In genomic region chr14:104163541-104163940, GRCh38 we compare ENCODE assay signal across 30 cellular contexts.
"Had no signal": no experiment of that assay in that cellular context is flagged by ENCODE, and none has a peak within 500 bp of the region (broad histone marks: within the 10 kb centered on the region; RNA-seq: fewer than 3 reads in every experiment).

No MANE protein-coding gene starts in this region.

- H3K4me3 ChIP-seq: ascending aorta, cardiac muscle cell had no signal

- H3K9me3 ChIP-seq: ascending aorta had no signal

- H3K27me3 ChIP-seq: ascending aorta, cardiac muscle cell had no signal

- H3K36me3 ChIP-seq: ascending aorta, cardiac muscle cell had no signal

- H3K27ac ChIP-seq: ascending aorta, cardiac muscle cell, VCaP had no signal

- ATAC-seq: activated CD4-positive, alpha-beta T cell treated with anti-CD3 and anti-CD28 coated beads for 36 hours; activated CD4-positive, CD25-positive, alpha-beta regulatory T cell treated with anti-CD3 and anti-CD28 coated beads, Interleukin-2, amount 50 U/mL, for 24 hours; activated CD8-positive, alpha-beta memory T cell treated with anti-CD3 and anti-CD28 coated beads, Interleukin-2, amount 10 ng/mL, durations not matched to agents 7 days and 5 days; activated CD8-positive, alpha-beta T cell treated with anti-CD3 and anti-CD28 coated beads, Interleukin-2, amount 10 ng/mL, durations not matched to agents 7 days and 5 days; activated naive CD8-positive, alpha-beta T cell treated with anti-CD3 and anti-CD28 coated beads, Interleukin-2, amount 50 U/mL, for 24 hours had no signal

- H3K4me1 ChIP-seq: ascending aorta had no signal

- DNase-seq: activated CD4-positive, alpha-beta memory T cell treated with anti-CD3 and anti-CD28 coated beads, Interleukin-2, amount 10 ng/mL, durations not matched to agents 7 days and 5 days; activated CD4-positive, alpha-beta T cell treated with anti-CD3 and anti-CD28 coated beads for 1 hour; activated CD4-positive, alpha-beta T cell treated with anti-CD3 and anti-CD28 coated beads for 36 hours; activated CD4-positive, alpha-beta T cell treated with anti-CD3 and anti-CD28 coated beads for 48 hours; activated CD4-positive, alpha-beta T cell treated with anti-CD3 and anti-CD28 coated beads, Interleukin-2, amount 10 ng/mL, durations not matched to agents 7 days and 5 days; activated CD4-positive, alpha-beta T cell treated with anti-CD3 and anti-CD28 coated beads, Interleukin-2, amount 50 U/mL, for 48 hours; activated CD4-positive, CD25-positive, alpha-beta regulatory T cell; activated CD8-positive, alpha-beta memory T cell treated with anti-CD3 and anti-CD28 coated beads for 24 hours; activated CD8-positive, alpha-beta memory T cell treated with anti-CD3 and anti-CD28 coated beads, Interleukin-2, amount 10 ng/mL, durations not matched to agents 7 days and 5 days; activated CD8-positive, alpha-beta memory T cell treated with anti-CD3 and anti-CD28 coated beads, Interleukin-2, amount 50 U/mL, for 48 hours; activated CD8-positive, alpha-beta T cell treated with anti-CD3 and anti-CD28 coated beads, Interleukin-2, amount 10 ng/mL, durations not matched to agents 7 days and 5 days; activated effector memory CD4-positive, alpha-beta T cell treated with Interleukin-2 at 50 U/mL for 16 hours; activated gamma-delta T cell; activated naive CD4-positive, alpha-beta T cell treated with anti-CD3 and anti-CD28 coated beads, Interleukin-2, amount 10 ng/mL, durations not matched to agents 7 days and 5 days; activated naive CD4-positive, alpha-beta T cell treated with Interleukin-2 at 50 U/mL for 16 hours; activated naive CD8-positive, alpha-beta T cell treated with anti-CD3 and anti-CD28 coated beads, Interleukin-2, amount 10 ng/mL, durations not matched to agents 7 days and 5 days; activated naive CD8-positive, alpha-beta T cell treated with anti-CD3 and anti-CD28 coated beads, Interleukin-2, amount 50 U/mL, for 24 hours; activated T-cell treated with anti-CD3 and anti-CD28 coated beads, Interleukin-2, amount 50 U/mL, for 24 hours; activated T-cell treated with anti-CD3 and anti-CD28 coated beads, Interleukin-2, amount 50 U/mL, for 48 hours; amygdala; anterior cingulate cortex; caudate nucleus; cerebellar nuclear complex; T-helper 1 cell; T-helper 2 cell; T-helper 9 cell had no signal
